10 cellular contexts compared by ENCODE assay signal in the genomic region with DNA sequence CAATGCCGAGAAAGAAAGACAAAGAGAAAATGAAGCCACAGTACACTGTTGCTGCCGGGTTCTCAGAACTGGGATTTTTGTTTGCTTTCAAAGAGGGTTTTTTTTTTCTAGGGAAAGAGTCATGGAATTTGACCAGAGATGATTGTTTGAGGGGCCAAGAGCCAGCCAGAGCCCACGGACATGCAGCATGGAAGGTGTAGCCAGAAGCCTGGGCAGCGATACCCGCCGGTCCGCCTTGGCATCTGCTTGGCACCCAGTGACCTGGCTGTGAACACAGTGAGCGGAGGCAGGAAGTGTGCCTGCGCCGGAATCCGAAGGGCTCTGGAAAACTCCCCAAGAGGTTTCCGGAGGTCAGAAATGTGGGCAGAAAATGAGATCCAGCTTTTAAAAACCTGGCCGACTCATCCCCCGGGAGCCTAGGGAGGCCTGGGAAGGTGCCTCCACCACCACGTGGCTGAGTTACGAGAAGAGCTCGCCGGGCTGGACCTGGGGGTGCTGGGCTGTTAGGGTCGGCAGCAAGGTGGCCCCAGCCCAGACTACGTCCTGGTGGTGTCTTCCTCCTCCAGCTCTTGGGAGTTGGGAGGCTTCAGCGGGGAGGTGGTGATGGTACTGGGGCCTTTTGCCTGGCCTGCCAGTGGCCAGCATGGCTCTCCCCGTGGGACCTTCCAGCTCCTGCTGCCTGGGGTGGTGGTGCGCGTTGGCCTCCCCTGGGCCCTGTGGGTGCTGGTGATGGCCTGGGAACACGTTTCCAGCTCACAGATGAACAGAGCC.
A peak's percentile ranks its signal among the peaks of the same experiment; 100 is the strongest.
DNase-seq lines count a peak whose midpoint lies in the region; ATAC-seq and TF ChIP-seq lines count a peak whose summit lies in the region.
"Had no signal": no experiment of that assay in that cellular context is flagged by ENCODE, and none has a peak within 500 bp of the region (broad histone marks: within the 10 kb centered on the region; RNA-seq: fewer than 3 reads in every experiment).

No MANE protein-coding gene starts in this region.

- no peak for TF ChIP-seq EP300 in upper lobe of left lung (IDR thresholded peaks at IDR 0.05)

- H3K27ac ChIP-seq in Panc1 (ENCODE audit: low read length) (peak overlapping the region; percentile 99), upper lobe of left lung (peak overlapping the region; percentile 87 to 99 (median 96))

- BruUV-seq in Panc1 (replicated peaks; lab: Mats Ljungman, UMichigan): no TSS peak

- CTCF ChIA-PET in Panc1 (lab: Charles Lee): interaction anchor here (0.8 kb wide), 1 partner anchor 28 kb away, joined by 13 read pairs; no protein-coding TSS in a partner anchor

- no peaks in the 10 kb centered on the region for H3K27me3 ChIP-seq in Panc1 (ENCODE audit: control insufficient read depth, insufficient read depth, low read length)
- H3K27me3 ChIP-seq in upper lobe of left lung: no peaks in the 10 kb centered on the region

- DNase-seq in Panc1 (ENCODE audit: low read depth, low spot score) (no peak), epithelial cell of proximal tubule (ENCODE audit: low read depth) (no peak), mucosa of descending colon (peak in 2 of 3 donors; percentile 41 to 57), upper lobe of left lung (peak; percentile 62 to 66), NCI-H526 treated with DMSO at 0.1 percent for 48 hours (lab: John Stamatoyannopoulos, UW) (no peak), islet precursor cell (no peak)
- DNase-seq: activated gamma-delta T cell, SW 1271 had no signal

- H3K4me1 ChIP-seq in Panc1 (ENCODE audit: control insufficient read depth, insufficient read depth, low read length) (peaks cover 95% of the 10 kb centered on the region), mucosa of descending colon (ENCODE audit: low read depth) (peaks cover 48% of the 10 kb centered on the region), upper lobe of left lung (peaks cover 94 to 99% (median 98%) of the 10 kb centered on the region in 4 donors)

- TF ChIP-seq CTCF in Panc1 (IDR thresholded peaks at IDR 0.05): no peak
- no peak for TF ChIP-seq CTCF in epithelial cell of proximal tubule (conservative IDR thresholded peaks at IDR 0.05; ENCODE audit: low read depth, low read length)
- TF ChIP-seq CTCF in mucosa of descending colon (IDR thresholded peaks at IDR 0.05): no peak
- TF ChIP-seq CTCF in upper lobe of left lung (IDR thresholded peaks at IDR 0.05): no peak

- in situ Hi-C loops in Panc1 (cut with HindIII; ENCODE audit: low pct_unique_long_range_greater_than_20kb, low sequenced_read_pairs): no loop called here

- H3K36me3 ChIP-seq in Panc1 (ENCODE audit: control insufficient read depth, insufficient read depth, low read length) (peaks cover 3% of the 10 kb centered on the region; the same call in 1 of the 2 replicates), mucosa of descending colon (ENCODE audit: low read depth) (no peaks in the 10 kb centered on the region), upper lobe of left lung (peaks cover 0 to 66% (median 29%) of the 10 kb centered on the region in 4 donors)

- no peak for TF ChIP-seq POLR2A in upper lobe of left lung (IDR thresholded peaks at IDR 0.05)

- H3K9me3 ChIP-seq in Panc1 (ENCODE audit: control insufficient read depth, insufficient read depth, low read depth, low read length) (no peaks in the 10 kb centered on the region), mucosa of descending colon (no peaks in the 10 kb centered on the region), upper lobe of left lung (no peaks in the 10 kb centered on the region)

- WGBS in upper lobe of left lung, 2 donors: 38 to 45% methylated on average over 17 to 25 of the region's 25 CpGs

- H3K4me3 ChIP-seq in Panc1 (ENCODE audit: low read depth in 2 of 2, low read length in 2 of 2) (peak overlapping the region; percentile 25 to 35), epithelial cell of proximal tubule (ENCODE audit: low read depth, low read length) (peak overlapping the region; percentile 23), mucosa of descending colon (no peak overlapping the region), upper lobe of left lung (peak overlapping the region in 2 of 4 donors; percentile 5 to 42)

- no peak for ATAC-seq in Panc1
- no peak for ATAC-seq in mucosa of descending colon
- no peak for ATAC-seq in upper lobe of left lung (ENCODE audit: low FRiP score in 2 of 2)
- ATAC-seq in GM18519 (IDR thresholded peaks at IDR 0.05; ENCODE audit: low FRiP score, unreplicated experiment): no peak
- ATAC-seq in GM18868 (IDR thresholded peaks at IDR 0.05; ENCODE audit: unreplicated experiment): no peak

- POLR2A ChIA-PET in Panc1 (lab: Charles Lee): no interaction called here

- intact Hi-C loops in Panc1 (cut with micrococcal nuclease; ENCODE audit: unreplicated experiment): no loop called here
- intact Hi-C loops in mucosa of descending colon (cut with DNase I, micrococcal nuclease): no loop called here

Comparison
In these comparisons a context has a peak if more than half of its experiments do, and no peak if none do; other contexts are left out.
1. DNase-seq: peak in mucosa of descending colon (2 of 3) and upper lobe of left lung (2 of 2); none in Panc1 (single experiment), epithelial cell of proximal tubule (single experiment), NCI-H526 treated with DMSO at 0.1 percent for 48 hours (single experiment) and islet precursor cell (single experiment).